In genomic region chr14:61472801-61473376, GRCh38 we compare ENCODE assay signal across 1 cellular context.
TF ChIP-seq lines count a peak whose summit lies in the region.

No MANE protein-coding gene starts in this region.

TF ChIP-seq in HepG2, 621 proteins besides CTCF, POLR2A, EP300 and RAD21 (continued from another document):
- TF ChIP-seq PHF20 (CRISPR knock-in tag; IDR thresholded peaks at IDR 0.05), result no peak
